Comparison of ENCODE assay signal across 10 cellular contexts in genomic region chr19:10192922-10193321, GRCh38. TPM values are rescaled to one million over a fixed set of nuclear protein-coding genes. Genes with fewer than 3 reads are reported as not detected.
DNase-seq lines count a peak whose midpoint lies in the region; ATAC-seq and TF ChIP-seq lines count a peak whose summit lies in the region.
"Had no signal": no experiment of that assay in that cellular context is flagged by ENCODE, and none has a peak within 500 bp of the region (broad histone marks: within the 10 kb centered on the region; RNA-seq: fewer than 3 reads in every experiment).

No MANE protein-coding gene starts in this region.

- peak overlapping the region; percentile 97 for H3K27ac Mint-ChIP-seq in activated CD4-positive, alpha-beta T cell treated with anti-CD3 and anti-CD28 coated beads for 36 hours
- no peak overlapping the region for H3K27ac Mint-ChIP-seq in progenitor cell of endocrine pancreas

- peak overlapping the region; percentile 91 for H3K4me2 ChIP-seq in OCI-LY3 (ENCODE audit: low read length)
- H3K4me2 ChIP-seq in mammary epithelial cell (ENCODE audit: insufficient read depth, low read depth, low read length) = peak overlapping the region; percentile 92

- H4K20me1 ChIP-seq in OCI-LY3 (ENCODE audit: insufficient read depth, low read length) (peaks cover 36% of the 10 kb centered on the region), mammary epithelial cell (ENCODE audit: insufficient read depth, low read length) (no peaks in the 10 kb centered on the region)

- CTCF ChIA-PET in activated CD4-positive, alpha-beta T cell treated with anti-CD3 and anti-CD28 coated beads for 36 hours (lab: Charles Lee) = interaction anchor here (2.5 kb wide), 1 partner anchor 57 kb away, joined by 10 read pairs; no protein-coding TSS in a partner anchor
- CTCF ChIA-PET in mammary epithelial cell (lab: Charles Lee; ENCODE audit: low non-redundant PET) = no interaction called here

- peak; percentile 24 for DNase-seq in activated CD4-positive, alpha-beta T cell treated with anti-CD3 and anti-CD28 coated beads for 36 hours
- DNase-seq in activated CD4-positive, alpha-beta T cell treated with anti-CD3 and anti-CD28 coated beads for 1 hour = no peak
- no peak for DNase-seq in mammary epithelial cell
- DNase-seq in progenitor cell of endocrine pancreas (ENCODE audit: low spot score, unreplicated experiment) = no peak
- no peak for DNase-seq in NCI-H774 (lab: John Stamatoyannopoulos, UW)
- no peak for DNase-seq in testis
- DNase-seq: gastrocnemius medialis, NCI-H1105 had no signal

- H3K27me3 Mint-ChIP-seq in activated CD4-positive, alpha-beta T cell treated with anti-CD3 and anti-CD28 coated beads for 36 hours = no peaks in the 10 kb centered on the region
- no peaks in the 10 kb centered on the region for H3K27me3 Mint-ChIP-seq in progenitor cell of endocrine pancreas

- 90% methylated on average over 4 of the region's 6 CpGs for WGBS in mammary epithelial cell (ENCODE audit: low coverage, missing lambda C conversion rate)
- 84 to 89% methylated on average over 6 of the region's 6 CpGs for WGBS in testis, 2 donors

- H3K36me3 ChIP-seq in OCI-LY3 (replicated peaks; ENCODE audit: low read depth, low read length) (peaks cover 23% of the 10 kb centered on the region), mammary epithelial cell (ENCODE audit: insufficient read depth, low read length) (peaks cover 4% of the 10 kb centered on the region), testis (ENCODE audit: low read depth, missing control alignments) (no peaks in the 10 kb centered on the region)
- H3K36me3 ChIP-seq: gastrocnemius medialis had no signal

- H2AFZ ChIP-seq in OCI-LY3 (ENCODE audit: low read depth, low read length) (no peak overlapping the region), mammary epithelial cell (ENCODE audit: low read depth, low read length) (no peak overlapping the region)

- TF ChIP-seq POLR2A in testis (IDR thresholded peaks at IDR 0.05) = no peak

- H3K36me3 Mint-ChIP-seq in activated CD4-positive, alpha-beta T cell treated with anti-CD3 and anti-CD28 coated beads for 36 hours (ENCODE audit: low read depth) = peaks cover 42% of the 10 kb centered on the region
- H3K36me3 Mint-ChIP-seq in progenitor cell of endocrine pancreas (ENCODE audit: insufficient read depth) = no peaks in the 10 kb centered on the region

- dilution Hi-C loops in mammary epithelial cell (cut with HindIII; ENCODE audit: low sequenced_read_pairs) = no loop called here

- no peaks in the 10 kb centered on the region for H3K9me3 Mint-ChIP-seq in activated CD4-positive, alpha-beta T cell treated with anti-CD3 and anti-CD28 coated beads for 36 hours (ENCODE audit: low read depth)
- H3K9me3 Mint-ChIP-seq in progenitor cell of endocrine pancreas (ENCODE audit: low read depth) = no peaks in the 10 kb centered on the region

- POLR2A ChIA-PET in activated CD4-positive, alpha-beta T cell treated with anti-CD3 and anti-CD28 coated beads for 36 hours (lab: Charles Lee) = interaction anchor here (0.6 to 1.2 kb wide), 4 partner anchors 8 to 202 kb away, joined by 3 to 6 read pairs (median 4); no protein-coding TSS in a partner anchor

- peak overlapping the region; percentile 89 for H3K4me3 Mint-ChIP-seq in activated CD4-positive, alpha-beta T cell treated with anti-CD3 and anti-CD28 coated beads for 36 hours
- peak overlapping the region; percentile 54 for H3K4me3 Mint-ChIP-seq in progenitor cell of endocrine pancreas (ENCODE audit: low read depth)

- H3K4me1 Mint-ChIP-seq in activated CD4-positive, alpha-beta T cell treated with anti-CD3 and anti-CD28 coated beads for 36 hours = peaks cover 47% of the 10 kb centered on the region
- H3K4me1 Mint-ChIP-seq in progenitor cell of endocrine pancreas (ENCODE audit: low read depth) = peaks cover 7% of the 10 kb centered on the region

- H3K27me3 ChIP-seq in OCI-LY3 (ENCODE audit: low read depth, low read length) (no peaks in the 10 kb centered on the region), mammary epithelial cell (ENCODE audit: insufficient read depth, low read length) (no peaks in the 10 kb centered on the region), testis (no peaks in the 10 kb centered on the region)
- H3K27me3 ChIP-seq: gastrocnemius medialis had no signal

- H3K4me3 ChIP-seq in OCI-LY3 (ENCODE audit: low read length) (peak overlapping the region; percentile 81), mammary epithelial cell (replicated peaks in 1 of 3; ENCODE audit: insufficient read depth in 1 of 3, low read depth in 2 of 3, low read length in 3 of 3) (peak overlapping the region in 1 of 3 experiments; percentile 94), testis (no peak overlapping the region)

- BruUV-seq in mammary epithelial cell (replicated peaks; lab: Mats Ljungman, UMichigan) = no TSS peak

- in situ Hi-C loops in mammary epithelial cell (cut with MboI; ENCODE audit: low sequenced_read_pairs in 2 of 2) = no loop called here

- TF ChIP-seq CTCF in OCI-LY3 (IDR thresholded peaks at IDR 0.05; ENCODE audit: low read depth, low read length) = no peak
- no peak for TF ChIP-seq CTCF in mammary epithelial cell (conservative IDR thresholded peaks at IDR 0.05 in 1 of 2, IDR thresholded peaks at IDR 0.05 in 1 of 2; ENCODE audit: extremely low read depth in 1 of 2, insufficient read depth in 1 of 2, low read depth in 1 of 2, low read length in 2 of 2)
- TF ChIP-seq CTCF in progenitor cell of endocrine pancreas (IDR thresholded peaks at IDR 0.05; ENCODE audit: unreplicated experiment) = no peak
- no peak for TF ChIP-seq CTCF in testis (IDR thresholded peaks at IDR 0.05)

- H3K4me1 ChIP-seq in OCI-LY3 (ENCODE audit: low read length) (peaks cover 16% of the 10 kb centered on the region), mammary epithelial cell (ENCODE audit: insufficient read depth, low read length) (peaks cover 7% of the 10 kb centered on the region), testis (peaks cover 6% of the 10 kb centered on the region)

- ATAC-seq in activated CD4-positive, alpha-beta T cell treated with anti-CD3 and anti-CD28 coated beads for 36 hours = no peak
- ATAC-seq in HG03460 (IDR thresholded peaks at IDR 0.05; ENCODE audit: unreplicated experiment) = no peak
- ATAC-seq: gastrocnemius medialis had no signal

- H3K9me3 ChIP-seq in OCI-LY3 (ENCODE audit: insufficient read depth, low read length) (no peaks in the 10 kb centered on the region), mammary epithelial cell (replicated peaks; ENCODE audit: insufficient read depth, low read length) (no peaks in the 10 kb centered on the region), testis (no peaks in the 10 kb centered on the region)
- H3K9me3 ChIP-seq: gastrocnemius medialis had no signal

- intact Hi-C loops in activated CD4-positive, alpha-beta T cell treated with anti-CD3 and anti-CD28 coated beads for 36 hours (cut with DNase I, micrococcal nuclease) = loop anchor here in 1 of 2 experiments (5.0 kb wide), 1 partner anchor 769 kb away; the partner anchor contains the start of gene SMARCA4
- intact Hi-C loops in mammary epithelial cell (cut with micrococcal nuclease) (no loop called here), testis (cut with DNase I; ENCODE audit: low total_unique reads) (no loop called here)

- no peak overlapping the region for H3K27ac ChIP-seq in OCI-LY3 (ENCODE audit: low read length)
- H3K27ac ChIP-seq in mammary epithelial cell (ENCODE audit: insufficient read depth, low read depth, low read length) = peak overlapping the region; percentile 70
- H3K27ac ChIP-seq in testis = no peak overlapping the region

- peak overlapping the region; percentile 89; the same call in 1 of the 2 replicates for H3K9ac ChIP-seq in OCI-LY3 (ENCODE audit: low read length)
- H3K9ac ChIP-seq in mammary epithelial cell (ENCODE audit: insufficient read depth, low read length) = no peak overlapping the region

- H3K79me2 ChIP-seq in OCI-LY3 (ENCODE audit: low read length) (peaks cover 71% of the 10 kb centered on the region), mammary epithelial cell (ENCODE audit: insufficient read depth, low read length) (peaks cover 68% of the 10 kb centered on the region)

RNA-seq across cellular contexts. Expression of gene DNMT1, which starts 1.8 kb away (rescaled TPM):
- 100 to 1,000 TPM; 374 to 385 TPM for total RNA-seq in activated CD4-positive, alpha-beta T cell treated with anti-CD3 and anti-CD28 coated beads for 36 hours
- total RNA-seq in mammary epithelial cell (100 to 1,000 TPM in 1 of 2 donors, 10 to 100 TPM in 1; 23.0 to 139 TPM), progenitor cell of endocrine pancreas (150 TPM in 2 replicates), testis (100 to 1,000 TPM; 103 to 145 TPM)
- polyA plus RNA-seq in mammary epithelial cell (53.3 TPM), testis (ENCODE audit: insufficient read depth, low read depth, low replicate concordance) (96.5 TPM)
- 263 TPM for polyA minus RNA-seq in mammary epithelial cell

RNA-seq across cellular contexts. Expression of gene S1PR2, which starts 38.2 kb away (rescaled TPM):
- total RNA-seq in activated CD4-positive, alpha-beta T cell treated with anti-CD3 and anti-CD28 coated beads for 36 hours = 1 to 10 TPM; 8.1 to 9.0 TPM
- 10 to 100 TPM in 1 of 2 donors, 1 to 10 TPM in 1; 5.6 to 15.3 TPM for total RNA-seq in mammary epithelial cell
- polyA plus RNA-seq in mammary epithelial cell = 2.9 TPM
- 16.2 TPM for polyA minus RNA-seq in mammary epithelial cell
- 17.9 and 19.2 TPM in 2 replicates for total RNA-seq in progenitor cell of endocrine pancreas
- total RNA-seq in testis = 10 to 100 TPM in 1 of 2 donors, 1 to 10 TPM in 1; 8.7 to 13.7 TPM
- 11.9 TPM for polyA plus RNA-seq in testis (ENCODE audit: insufficient read depth, low read depth, low replicate concordance)

RNA-seq across cellular contexts. Expression of gene MRPL4, which starts 59.1 kb away (rescaled TPM):
- total RNA-seq in activated CD4-positive, alpha-beta T cell treated with anti-CD3 and anti-CD28 coated beads for 36 hours = 100 to 1,000 TPM; 130 to 140 TPM
- total RNA-seq in mammary epithelial cell (10 to 100 TPM; 55.8 to 89.1 TPM), progenitor cell of endocrine pancreas (51.7 and 52.9 TPM in 2 replicates), testis (10 to 100 TPM; 63.5 to 91.8 TPM)
- polyA plus RNA-seq in mammary epithelial cell (85.2 TPM), testis (ENCODE audit: insufficient read depth, low read depth, low replicate concordance) (53.3 TPM)
- 35.0 TPM for polyA minus RNA-seq in mammary epithelial cell
